Comparison of ENCODE assay signal across 20 cellular contexts in the genomic region with DNA sequence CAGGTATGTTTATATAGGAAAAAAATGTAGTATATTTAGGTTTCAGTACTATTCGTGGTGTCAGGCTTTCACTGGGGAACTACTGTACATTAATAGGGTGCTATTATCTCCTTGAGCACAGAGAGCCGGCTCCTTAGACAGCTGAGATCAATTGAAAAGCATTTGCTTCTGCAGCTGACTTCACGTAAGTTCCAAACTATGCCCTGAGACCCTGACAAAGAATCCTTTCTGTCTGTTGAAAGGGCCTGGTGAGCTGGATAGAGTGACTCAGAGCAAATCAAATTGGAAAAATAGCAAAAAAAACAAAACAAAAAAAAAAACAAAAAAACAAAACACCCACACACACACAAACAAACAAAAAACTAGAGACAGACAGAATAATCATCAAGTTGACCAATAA.
"Had no signal": no experiment of that assay in that cellular context is flagged by ENCODE, and none has a peak within 500 bp of the region (broad histone marks: within the 10 kb centered on the region; RNA-seq: fewer than 3 reads in every experiment).

No MANE protein-coding gene starts in this region.

- H3K9me3 Mint-ChIP-seq: nephron progenitor cell, type B pancreatic cell had no signal

- H3K9me3 ChIP-seq: colonic mucosa, esophagus squamous epithelium, heart left ventricle, pancreas, psoas muscle, right lobe of liver, suprapubic skin, thyroid gland had no signal

- H3K27ac ChIP-seq: colonic mucosa, esophagus squamous epithelium, foreskin keratinocyte, heart left ventricle, pancreas, psoas muscle, right lobe of liver, suprapubic skin, thyroid gland had no signal

- H3K4me3 Mint-ChIP-seq: naive thymus-derived CD4-positive, alpha-beta T cell; nephron progenitor cell; type B pancreatic cell had no signal

- H3K27me3 Mint-ChIP-seq: type B pancreatic cell had no signal

- H3K27me3 ChIP-seq: colonic mucosa, esophagus squamous epithelium, foreskin keratinocyte, heart left ventricle, pancreas, right lobe of liver, suprapubic skin, thyroid gland had no signal

- DNase-seq: colonic mucosa; dermis blood vessel endothelial cell; esophagus squamous epithelium; foreskin keratinocyte; heart left ventricle; hippocampal formation; kidney glomerular epithelial cell; naive thymus-derived CD4-positive, alpha-beta T cell; nephron progenitor cell; occipital lobe; pancreas; psoas muscle; retina; right lobe of liver; stimulated activated CD4-positive, alpha-beta T cell treated with anti-CD3 and anti-CD28 coated beads, Interleukin-2, amount 100 ng/mL, for 48 hours; stimulated activated naive CD8-positive, alpha-beta T cell treated with anti-CD3 and anti-CD28 coated beads, Interleukin-15, Interleukin-2, amounts not matched to agents 100 U/mL and 50 U/mL, for 24 hours; thyroid gland had no signal

- H3K4me3 ChIP-seq: colonic mucosa, esophagus squamous epithelium, heart left ventricle, pancreas, psoas muscle, right lobe of liver, suprapubic skin, thyroid gland had no signal

- ATAC-seq: foreskin keratinocyte; heart left ventricle; naive thymus-derived CD4-positive, alpha-beta T cell; pancreas; psoas muscle; right lobe of liver; stimulated activated naive CD8-positive, alpha-beta T cell treated with anti-CD3 and anti-CD28 coated beads, Interleukin-15, Interleukin-2, amounts not matched to agents 100 U/mL and 50 U/mL, for 24 hours had no signal

- H3K27ac Mint-ChIP-seq: naive thymus-derived CD4-positive, alpha-beta T cell; nephron progenitor cell; type B pancreatic cell had no signal

- H3K36me3 Mint-ChIP-seq: naive thymus-derived CD4-positive, alpha-beta T cell; type B pancreatic cell had no signal

- H3K4me1 Mint-ChIP-seq: naive thymus-derived CD4-positive, alpha-beta T cell; nephron progenitor cell had no signal

- FAIRE-seq: pancreas, urothelium cell line had no signal

- H3K4me1 ChIP-seq: colonic mucosa, esophagus squamous epithelium, foreskin keratinocyte, heart left ventricle, pancreas, psoas muscle, right lobe of liver, suprapubic skin, thyroid gland had no signal

- H3K36me3 ChIP-seq: colonic mucosa, esophagus squamous epithelium, heart left ventricle, pancreas, right lobe of liver, suprapubic skin, thyroid gland had no signal
